10 cellular contexts compared by ENCODE assay signal in genomic region chr5:7878381-7878873, GRCh38. TPM values are rescaled to one million over a fixed set of nuclear protein-coding genes. Genes with fewer than 3 reads are reported as not detected.
A peak's percentile ranks its signal among the peaks of the same experiment; 100 is the strongest.
DNase-seq lines count a peak whose midpoint lies in the region; ATAC-seq and TF ChIP-seq lines count a peak whose summit lies in the region.
"Had no signal": no experiment of that assay in that cellular context is flagged by ENCODE, and none has a peak within 500 bp of the region (broad histone marks: within the 10 kb centered on the region; RNA-seq: fewer than 3 reads in every experiment).

No MANE protein-coding gene starts in this region.

- peak overlapping the region; percentile 24 for H3K4me2 ChIP-seq in osteoblast (ENCODE audit: insufficient read depth, low read length)

- H3K9me3 ChIP-seq in osteoblast (ENCODE audit: low read depth, low read length) = no peaks in the 10 kb centered on the region
- H3K9me3 ChIP-seq in body of pancreas = no peaks in the 10 kb centered on the region

- no peaks in the 10 kb centered on the region for H3K27me3 ChIP-seq in osteoblast (ENCODE audit: insufficient read depth, low read length)
- no peaks in the 10 kb centered on the region for H3K27me3 ChIP-seq in body of pancreas

- H3K4me3 Mint-ChIP-seq in activated T-cell treated with anti-CD3 and anti-CD28 coated beads, Interleukin-2, amount 50 U/mL, for 4 hours = no peak overlapping the region
- H3K4me3 Mint-ChIP-seq in T-helper 2 cell treated with Interferon-gamma antibody and Interleukin-4, amounts not matched to agents 5 μg/mL and 100 μg/mL, for 36 hours = no peak overlapping the region

- H3K27ac Mint-ChIP-seq in T-helper 2 cell treated with Interferon-gamma antibody and Interleukin-4, amounts not matched to agents 5 μg/mL and 100 μg/mL, for 36 hours = no peak overlapping the region

- H4K20me1 ChIP-seq in osteoblast (ENCODE audit: insufficient read depth, low read length) = peaks cover 25% of the 10 kb centered on the region

- TF ChIP-seq CTCF in osteoblast (IDR thresholded peaks at IDR 0.05; ENCODE audit: extremely low read depth, low read depth, low read length) (no peak), body of pancreas (IDR thresholded peaks at IDR 0.05) (no peak)

- no peak for DNase-seq in activated T-cell treated with anti-CD3 and anti-CD28 coated beads, Interleukin-2, amount 50 U/mL, for 4 hours
- DNase-seq in activated T-cell treated with anti-CD3 and anti-CD28 coated beads, Interleukin-2, amount 50 U/mL, for 48 hours = no peak
- DNase-seq in T-helper 2 cell treated with Interferon-gamma antibody and Interleukin-4, amounts not matched to agents 5 μg/mL and 100 μg/mL, for 36 hours (ENCODE audit: low spot score) = peak; percentile 30
- DNase-seq in osteoblast (ENCODE audit: insufficient read length, low spot score, missing footprints) (peak; percentile 62), body of pancreas (no peak), HK-2 (ENCODE audit: unreplicated experiment) (no peak)
- DNase-seq in stimulated activated CD4-positive, alpha-beta T cell treated with anti-CD3 and anti-CD28 coated beads, Interleukin-4, amount 100 ng/mL, for 24 hours = no peak

- H3K79me2 ChIP-seq in osteoblast (ENCODE audit: insufficient read depth, low read length) = peaks cover 55% of the 10 kb centered on the region

- H3K4me1 Mint-ChIP-seq in activated T-cell treated with anti-CD3 and anti-CD28 coated beads, Interleukin-2, amount 50 U/mL, for 4 hours (ENCODE audit: low read depth) = peaks cover 62% of the 10 kb centered on the region
- H3K4me1 Mint-ChIP-seq in T-helper 2 cell treated with Interferon-gamma antibody and Interleukin-4, amounts not matched to agents 5 μg/mL and 100 μg/mL, for 36 hours (ENCODE audit: low read depth) = peaks cover 35% of the 10 kb centered on the region

- H3K27ac ChIP-seq in osteoblast (ENCODE audit: low read depth, low read length) = peak overlapping the region; percentile 82
- no peak overlapping the region for H3K27ac ChIP-seq in body of pancreas

- peaks cover 69% of the 10 kb centered on the region for H3K36me3 Mint-ChIP-seq in activated T-cell treated with anti-CD3 and anti-CD28 coated beads, Interleukin-2, amount 50 U/mL, for 4 hours (ENCODE audit: insufficient read depth)
- H3K36me3 Mint-ChIP-seq in T-helper 2 cell treated with Interferon-gamma antibody and Interleukin-4, amounts not matched to agents 5 μg/mL and 100 μg/mL, for 36 hours (ENCODE audit: low read depth) = peaks cover 74% of the 10 kb centered on the region

- no peaks in the 10 kb centered on the region for H3K9me3 Mint-ChIP-seq in activated T-cell treated with anti-CD3 and anti-CD28 coated beads, Interleukin-2, amount 50 U/mL, for 4 hours
- H3K9me3 Mint-ChIP-seq in T-helper 2 cell treated with Interferon-gamma antibody and Interleukin-4, amounts not matched to agents 5 μg/mL and 100 μg/mL, for 36 hours = no peaks in the 10 kb centered on the region

- H3K36me3 ChIP-seq in osteoblast (ENCODE audit: insufficient read depth, low read length) = peaks cover 58% of the 10 kb centered on the region
- H3K36me3 ChIP-seq in body of pancreas (replicated peaks in 1 of 2; ENCODE audit: insufficient read depth in 1 of 2, low read depth in 2 of 2) = peaks cover 4 to 19% of the 10 kb centered on the region in 2 donors

- intact Hi-C loops in body of pancreas (cut with DNase I) = no loop called here

- ATAC-seq in activated T-cell treated with anti-CD3 and anti-CD28 coated beads, Interleukin-2, amount 50 U/mL, for 4 hours = peak; percentile 73 to 80
- ATAC-seq in HG03039 (IDR thresholded peaks at IDR 0.05; ENCODE audit: unreplicated experiment) = peak; percentile 97
- ATAC-seq in body of pancreas = no peak

- H2AFZ ChIP-seq in osteoblast (ENCODE audit: low read length) = no peak overlapping the region

- peaks cover 30% of the 10 kb centered on the region for H3K4me1 ChIP-seq in osteoblast (ENCODE audit: insufficient read depth, low read length)
- peaks cover 11% of the 10 kb centered on the region for H3K4me1 ChIP-seq in body of pancreas

- no peak overlapping the region for H3K4me3 ChIP-seq in osteoblast (ENCODE audit: insufficient read depth, low read length)
- no peak overlapping the region for H3K4me3 ChIP-seq in body of pancreas

- H3K27me3 Mint-ChIP-seq in activated T-cell treated with anti-CD3 and anti-CD28 coated beads, Interleukin-2, amount 50 U/mL, for 4 hours (ENCODE audit: low read depth) = no peaks in the 10 kb centered on the region
- H3K27me3 Mint-ChIP-seq in T-helper 2 cell treated with Interferon-gamma antibody and Interleukin-4, amounts not matched to agents 5 μg/mL and 100 μg/mL, for 36 hours (ENCODE audit: low read depth) = no peaks in the 10 kb centered on the region

- no peak for TF ChIP-seq POLR2A in body of pancreas (IDR thresholded peaks at IDR 0.05)

RNA-seq across cellular contexts. Expression of gene MTRR, which starts 9.5 kb away (rescaled TPM):
- total RNA-seq in activated T-cell treated with anti-CD3 and anti-CD28 coated beads, Interleukin-2, amount 50 U/mL, for 4 hours = 10 to 100 TPM; 57.2 to 64.8 (median 57.9) TPM
- total RNA-seq in osteoblast = 36.2 and 36.6 TPM in 2 replicates
- 10 to 100 TPM; 15.8 to 23.9 TPM for total RNA-seq in body of pancreas

RNA-seq across cellular contexts. Expression of gene FASTKD3, which starts 9.6 kb away (rescaled TPM):
- total RNA-seq in activated T-cell treated with anti-CD3 and anti-CD28 coated beads, Interleukin-2, amount 50 U/mL, for 4 hours = 10 to 100 TPM; 18.2 to 22.5 (median 19.8) TPM
- total RNA-seq in osteoblast (10.9 and 13.6 TPM in 2 replicates), body of pancreas (1 to 10 TPM; 1.3 to 9.1 TPM)

RNA-seq across cellular contexts. Expression of gene CFAP90, which starts 27.5 kb away (rescaled TPM):
- total RNA-seq in activated T-cell treated with anti-CD3 and anti-CD28 coated beads, Interleukin-2, amount 50 U/mL, for 4 hours = not detected
- total RNA-seq in osteoblast = 0.59 and 1.1 TPM in 2 replicates
- 10 to 100 TPM in 1 of 2 donors, under 1 TPM in 1; 0.52 to 10.2 TPM for total RNA-seq in body of pancreas
- total RNA-seq: activated CD8-positive, alpha-beta memory T cell treated with anti-CD3 and anti-CD28 coated beads for 36 hours; pulmonary artery endothelial cell had no signal

Comparison
In these comparisons a context has a peak if more than half of its experiments do, and no peak if none do; other contexts are left out.
1. DNase-seq: peak in T-helper 2 cell treated with Interferon-gamma antibody and Interleukin-4, amounts not matched to agents 5 μg/mL and 100 μg/mL, for 36 hours (single experiment) and osteoblast (single experiment); none in activated T-cell treated with anti-CD3 and anti-CD28 coated beads, Interleukin-2, amount 50 U/mL, for 4 hours (single experiment), activated T-cell treated with anti-CD3 and anti-CD28 coated beads, Interleukin-2, amount 50 U/mL, for 48 hours (0 of 2), body of pancreas (0 of 4), HK-2 (single experiment) and stimulated activated CD4-positive, alpha-beta T cell treated with anti-CD3 and anti-CD28 coated beads, Interleukin-4, amount 100 ng/mL, for 24 hours (single experiment).